8 cellular contexts compared by ENCODE assay signal in the genomic region with DNA sequence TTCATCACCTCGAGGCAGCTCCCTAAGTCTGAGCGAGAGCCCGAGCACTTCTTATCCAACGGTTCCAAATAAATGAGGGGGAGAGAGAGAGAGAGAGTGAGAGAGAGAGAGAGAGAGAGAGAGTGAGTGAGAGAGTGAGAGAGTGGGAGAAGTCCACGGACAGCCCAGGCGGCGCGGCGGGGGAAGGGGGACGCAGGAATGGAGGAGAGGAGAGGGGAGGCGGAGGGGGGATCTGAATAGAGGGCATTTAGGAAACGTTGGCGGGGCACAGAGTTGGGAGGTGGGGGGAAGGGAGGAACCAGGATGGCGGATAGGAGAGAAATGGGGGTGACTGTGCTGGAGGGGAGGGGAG. TPM values are rescaled to one million over a fixed set of nuclear protein-coding genes. Genes with fewer than 3 reads are reported as not detected.
A peak's percentile ranks its signal among the peaks of the same experiment; 100 is the strongest.
DNase-seq lines count a peak whose midpoint lies in the region; ATAC-seq and TF ChIP-seq lines count a peak whose summit lies in the region.

No MANE protein-coding gene starts in this region.

- H3K27me3 ChIP-seq in iPS-18a (ENCODE audit: control insufficient read depth, insufficient read depth, low read length) = no peaks in the 10 kb centered on the region

- H3K27ac Mint-ChIP-seq in HFFc6 = peak overlapping the region; percentile 45; the same call in 1 of the 2 replicates
- no peak overlapping the region for H3K27ac Mint-ChIP-seq in activated T-helper 2 cell treated with anti-CD3 and anti-CD28 coated beads, Interferon-gamma antibody, Interleukin-2, Interleukin-4, amounts not matched to agents 10 μg/mL and 5 μg/mL and 100 μg/mL, durations not matched to agents 14 hours and 24 hours and 36 hours
- peak overlapping the region; percentile 97 for H3K27ac Mint-ChIP-seq in stimulated activated naive B cell treated with anti-CD40 and anti-IgM and Interleukin-4, amounts not matched to agents 10 μg/mL and 1 μg/mL and 100 μg/mL, for 72 hours

- H3K4me3 Mint-ChIP-seq in HFFc6 = peak overlapping the region; percentile 88
- H3K4me3 Mint-ChIP-seq in activated T-helper 2 cell treated with anti-CD3 and anti-CD28 coated beads, Interferon-gamma antibody, Interleukin-2, Interleukin-4, amounts not matched to agents 10 μg/mL and 5 μg/mL and 100 μg/mL, durations not matched to agents 14 hours and 24 hours and 36 hours (ENCODE audit: low read depth) = peak overlapping the region; percentile 52
- H3K4me3 Mint-ChIP-seq in stimulated activated naive B cell treated with anti-CD40 and anti-IgM and Interleukin-4, amounts not matched to agents 10 μg/mL and 1 μg/mL and 100 μg/mL, for 72 hours = peak overlapping the region; percentile 87 to 97

- peaks cover 16% of the 10 kb centered on the region for H3K36me3 Mint-ChIP-seq in HFFc6 (ENCODE audit: low read depth)
- H3K36me3 Mint-ChIP-seq in activated T-helper 2 cell treated with anti-CD3 and anti-CD28 coated beads, Interferon-gamma antibody, Interleukin-2, Interleukin-4, amounts not matched to agents 10 μg/mL and 5 μg/mL and 100 μg/mL, durations not matched to agents 14 hours and 24 hours and 36 hours (ENCODE audit: low read depth) = no peaks in the 10 kb centered on the region
- peaks cover 17 to 19% of the 10 kb centered on the region in 2 donors for H3K36me3 Mint-ChIP-seq in stimulated activated naive B cell treated with anti-CD40 and anti-IgM and Interleukin-4, amounts not matched to agents 10 μg/mL and 1 μg/mL and 100 μg/mL, for 72 hours

- peaks cover 39% of the 10 kb centered on the region for H3K4me1 ChIP-seq in iPS-18a (ENCODE audit: control insufficient read depth, low read depth, low read length)

- in situ Hi-C loops in KBM-7 (cut with MboI; ENCODE audit: low pct_unique_long_range_greater_than_20kb, low sequenced_read_pairs) (loop anchor here (25.0 kb wide), 1 partner anchor 1070 kb away; no protein-coding TSS in a partner anchor), GM13977 (cut with MboI; ENCODE audit: low pct_unique_long_range_greater_than_20kb, low sequenced_read_pairs, unreplicated experiment) (loop anchor here (10.0 kb wide), 2 partner anchors 58 to 1088 kb away; no protein-coding TSS in a partner anchor)

- peak; percentile 6 for DNase-seq in AG08395 (ENCODE audit: low spot score)
- DNase-seq in HFFc6 = no peak
- DNase-seq in activated T-helper 2 cell treated with anti-CD3 and anti-CD28 coated beads, Interferon-gamma antibody, Interleukin-2, Interleukin-4, amounts not matched to agents 10 μg/mL and 5 μg/mL and 100 μg/mL, durations not matched to agents 14 hours and 24 hours and 36 hours (ENCODE audit: low spot score) = no peak
- no peak for DNase-seq in stimulated activated naive B cell treated with anti-CD40 and anti-IgM and Interleukin-4, amounts not matched to agents 10 μg/mL and 1 μg/mL and 100 μg/mL, for 72 hours
- DNase-seq in KBM-7 = no peak
- DNase-seq in GM13977 (ENCODE audit: low spot score) = no peak

- H3K9ac ChIP-seq in iPS-18a (ENCODE audit: low read length) = peak overlapping the region; percentile 39

- no peaks in the 10 kb centered on the region for H3K9me3 Mint-ChIP-seq in HFFc6
- no peaks in the 10 kb centered on the region for H3K9me3 Mint-ChIP-seq in activated T-helper 2 cell treated with anti-CD3 and anti-CD28 coated beads, Interferon-gamma antibody, Interleukin-2, Interleukin-4, amounts not matched to agents 10 μg/mL and 5 μg/mL and 100 μg/mL, durations not matched to agents 14 hours and 24 hours and 36 hours
- no peaks in the 10 kb centered on the region for H3K9me3 Mint-ChIP-seq in stimulated activated naive B cell treated with anti-CD40 and anti-IgM and Interleukin-4, amounts not matched to agents 10 μg/mL and 1 μg/mL and 100 μg/mL, for 72 hours

- H3K4me3 ChIP-seq in iPS-18a (ENCODE audit: low read length) = peak overlapping the region; percentile 70

- intact Hi-C loops in activated T-helper 2 cell treated with anti-CD3 and anti-CD28 coated beads, Interferon-gamma antibody, Interleukin-2, Interleukin-4, amounts not matched to agents 10 μg/mL and 5 μg/mL and 100 μg/mL, durations not matched to agents 14 hours and 24 hours and 36 hours (cut with micrococcal nuclease) = loop anchor here (1.0 kb wide), 1 partner anchor 1097 kb away; no protein-coding TSS in a partner anchor

- TF ChIP-seq CTCF in HFFc6 (IDR thresholded peaks at IDR 0.05) = no peak
- TF ChIP-seq CTCF in GM13977 (IDR thresholded peaks at IDR 0.05; ENCODE audit: extremely low read depth, insufficient read depth, missing control alignments) = no peak

- H3K4me1 Mint-ChIP-seq in HFFc6 (ENCODE audit: low read depth) = peaks cover 41% of the 10 kb centered on the region
- peaks cover 6% of the 10 kb centered on the region for H3K4me1 Mint-ChIP-seq in activated T-helper 2 cell treated with anti-CD3 and anti-CD28 coated beads, Interferon-gamma antibody, Interleukin-2, Interleukin-4, amounts not matched to agents 10 μg/mL and 5 μg/mL and 100 μg/mL, durations not matched to agents 14 hours and 24 hours and 36 hours (ENCODE audit: low read depth)
- H3K4me1 Mint-ChIP-seq in stimulated activated naive B cell treated with anti-CD40 and anti-IgM and Interleukin-4, amounts not matched to agents 10 μg/mL and 1 μg/mL and 100 μg/mL, for 72 hours = peaks cover 30 to 60% of the 10 kb centered on the region in 2 donors

- no peak overlapping the region for H3K27ac ChIP-seq in iPS-18a (ENCODE audit: low read length)

- H3K9me3 ChIP-seq in iPS-18a (ENCODE audit: control insufficient read depth, low read depth, low read length) = no peaks in the 10 kb centered on the region

- H3K36me3 ChIP-seq in iPS-18a (ENCODE audit: control insufficient read depth, low read depth, low read length) = no peaks in the 10 kb centered on the region

- H3K27me3 Mint-ChIP-seq in HFFc6 (ENCODE audit: insufficient read depth) = no peaks in the 10 kb centered on the region; the same call in none of the 2 replicates
- peaks cover 45% of the 10 kb centered on the region for H3K27me3 Mint-ChIP-seq in activated T-helper 2 cell treated with anti-CD3 and anti-CD28 coated beads, Interferon-gamma antibody, Interleukin-2, Interleukin-4, amounts not matched to agents 10 μg/mL and 5 μg/mL and 100 μg/mL, durations not matched to agents 14 hours and 24 hours and 36 hours (ENCODE audit: low read depth)
- no peaks in the 10 kb centered on the region for H3K27me3 Mint-ChIP-seq in stimulated activated naive B cell treated with anti-CD40 and anti-IgM and Interleukin-4, amounts not matched to agents 10 μg/mL and 1 μg/mL and 100 μg/mL, for 72 hours

- no peak for ATAC-seq in stimulated activated naive B cell treated with anti-CD40 and anti-IgM and Interleukin-4, amounts not matched to agents 10 μg/mL and 1 μg/mL and 100 μg/mL, for 72 hours (replicated peaks)
- ATAC-seq in GM21390 (IDR thresholded peaks at IDR 0.05; ENCODE audit: unreplicated experiment) = no peak

RNA-seq across cellular contexts. Expression of gene BASP1, which starts 0.5 kb away (rescaled TPM):
- 100 to 1,000 TPM; 101 to 158 (median 151) TPM for total RNA-seq in HFFc6 (2021; fragmentation: NEBNext Ultra II Directional; extraction: Animal tissue kit (Norgen Biotek cat#: 25700))
- total RNA-seq in activated T-helper 2 cell treated with anti-CD3 and anti-CD28 coated beads, Interferon-gamma antibody, Interleukin-2, Interleukin-4, amounts not matched to agents 10 μg/mL and 5 μg/mL and 100 μg/mL, durations not matched to agents 14 hours and 24 hours and 36 hours = 0.64 and 0.73 TPM in 2 replicates

Comparison
In these comparisons a context has a peak if more than half of its experiments do, and no peak if none do; other contexts are left out.
1. RNA of gene BASP1, which starts 0.5 kb away (total RNA-seq): 101 to 158 TPM in HFFc6; 0.64 to 0.73 TPM in activated T-helper 2 cell treated with anti-CD3 and anti-CD28 coated beads, Interferon-gamma antibody, Interleukin-2, Interleukin-4, amounts not matched to agents 10 μg/mL and 5 μg/mL and 100 μg/mL, durations not matched to agents 14 hours and 24 hours and 36 hours; every median in the first group is over 10 times any median in the second.
2. Peak in every context shown above with its lines, with median percentiles within 50 percentile points of each other: H3K4me3 Mint-ChIP-seq.